Comparison of ENCODE assay signal across 21 cellular contexts in the genomic region with DNA sequence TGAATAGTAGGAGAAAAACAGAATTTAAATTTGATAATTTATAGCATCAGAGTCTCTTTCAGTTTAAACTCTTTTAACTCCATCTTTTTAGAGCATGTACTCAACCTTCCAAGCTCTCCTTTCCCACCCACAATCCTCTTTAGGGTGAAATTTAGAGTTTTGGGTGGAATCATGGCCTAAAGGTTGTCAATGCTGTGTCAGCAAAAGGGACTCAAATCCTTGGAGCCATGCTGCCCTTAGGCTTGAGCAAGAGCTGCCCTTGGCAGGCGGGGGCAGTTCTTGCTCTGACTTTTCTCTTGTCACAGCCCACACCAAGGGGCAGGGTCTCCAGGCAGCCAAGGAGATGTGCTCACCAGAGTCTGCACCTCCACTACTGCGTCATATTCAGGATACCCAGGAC.
DNase-seq lines count a peak whose midpoint lies in the region; ATAC-seq, FAIRE-seq and TF ChIP-seq lines count a peak whose summit lies in the region.
"Had no signal": no experiment of that assay in that cellular context is flagged by ENCODE, and none has a peak within 500 bp of the region (broad histone marks: within the 10 kb centered on the region; RNA-seq: fewer than 3 reads in every experiment).

No MANE protein-coding gene starts in this region.

- H3K9me3 ChIP-seq in A549 = peaks cover 8% of the 10 kb centered on the region; the same call in 2 of the 3 replicates
- peaks cover 63% of the 10 kb centered on the region for H3K9me3 ChIP-seq in BLaER1
- H3K9me3 ChIP-seq in IMR-90 (ENCODE audit: control insufficient read depth, insufficient read depth, low read length) = no peaks in the 10 kb centered on the region
- no peaks in the 10 kb centered on the region for H3K9me3 ChIP-seq in K562 (replicated peaks; ENCODE audit: control insufficient read depth, insufficient read depth, low read depth, low read length)
- H3K9me3 ChIP-seq: Caco-2 had no signal

- no peak overlapping the region for H2AK9ac ChIP-seq in IMR-90 (replicated peaks; ENCODE audit: low read depth, low read length, poor library complexity)

- in situ Hi-C loops in IMR-90 (cut with MboI; ENCODE audit: low sequenced_read_pairs) (no loop called here), K562 (cut with MboI) (no loop called here), brain microvascular endothelial cell (cut with HindIII; ENCODE audit: low pct_ligation_motif_present, low sequenced_read_pairs) (no loop called here)

- H2BK5ac ChIP-seq in IMR-90 (ENCODE audit: low read depth, low read length, poor library complexity, severe bottlenecking) = no peak overlapping the region

- CTCF ChIA-PET in A549 (lab: Yijun Ruan, JAX) = interaction anchor here (1.2 kb wide), 1 partner anchor 13 kb away, joined by 4 read pairs; no protein-coding TSS in a partner anchor
- CTCF ChIA-PET in IMR-90 (lab: Yijun Ruan, JAX) = no interaction called here
- CTCF ChIA-PET in K562 (lab: Yijun Ruan, JAX; ENCODE audit: low intra/inter-chr PET ratio) = no interaction called here

- no peak overlapping the region for H3K18ac ChIP-seq in IMR-90 (ENCODE audit: low read depth, low read length)

- TF ChIP-seq EP300 in A549 (IDR thresholded peaks at IDR 0.05) (no peak), K562 (IDR thresholded peaks at IDR 0.05; ENCODE audit: low read length) (no peak)

- H3K14ac ChIP-seq in IMR-90 (replicated peaks; ENCODE audit: low read depth, low read length) = no peak overlapping the region

- no peak overlapping the region for H3K23ac ChIP-seq in IMR-90 (ENCODE audit: low read depth, low read length)

- H2AK5ac ChIP-seq in IMR-90 (ENCODE audit: low read depth, low read length) = no peak overlapping the region

- H3K56ac ChIP-seq in IMR-90 (ENCODE audit: extremely low read depth, insufficient read depth, low read length) = no peak overlapping the region

- H3K79me2 ChIP-seq in K562 (ENCODE audit: control insufficient read depth, insufficient read depth, low read length) = no peaks in the 10 kb centered on the region

- H4K20me1 ChIP-seq in BLaER1 (no peaks in the 10 kb centered on the region), IMR-90 (ENCODE audit: insufficient read depth, low read length) (no peaks in the 10 kb centered on the region), K562 (replicated peaks; ENCODE audit: control insufficient read depth, insufficient read depth, low read length) (no peaks in the 10 kb centered on the region)

- DNase-seq in A549 (ENCODE audit: low read depth in 1 of 2, low spot score in 1 of 2) (no peak), IMR-90 (no peak), K562 (ENCODE audit: extremely low read depth in 1 of 4, low spot score in 3 of 4) (no peak), brain microvascular endothelial cell (no peak)
- DNase-seq: 8988T; AML-193; Caco-2; Calu3; CD4-positive, alpha-beta T cell; CD8-positive, alpha-beta T cell; DMS79 treated with DMSO at 0.1 percent for 48 hours; GF-D8 had no signal

- H3K79me1 ChIP-seq in IMR-90 (ENCODE audit: low read depth in 1 of 2, low read length in 2 of 2) = no peaks in the 10 kb centered on the region

- H4K8ac ChIP-seq in IMR-90 (ENCODE audit: low read depth in 2 of 2, low read length in 2 of 2) = no peak overlapping the region

- TF ChIP-seq POLR2A in A549 (IDR thresholded peaks at IDR 0.05; ENCODE audit: low read length) (no peak), IMR-90 (IDR thresholded peaks at IDR 0.05; ENCODE audit: low read depth, low read length) (no peak), K562 (conservative IDR thresholded peaks at IDR 0.05) (no peak)

- intact Hi-C loops in IMR-90 (cut with micrococcal nuclease) (no loop called here), K562 (cut with micrococcal nuclease) (no loop called here)

- ATAC-seq in A549 (no peak), IMR-90 (ENCODE audit: low read depth) (no peak), K562 (no peak), HG02970 (IDR thresholded peaks at IDR 0.05; ENCODE audit: low FRiP score, unreplicated experiment) (no peak), HG02885 (IDR thresholded peaks at IDR 0.05; ENCODE audit: poor library complexity, unreplicated experiment) (no peak)
- ATAC-seq: CD8-positive, alpha-beta T cell had no signal

- H3K4me3 ChIP-seq in A549 (no peak overlapping the region), BLaER1 (peak overlapping the region; percentile 40), IMR-90 (ENCODE audit: insufficient read depth, low read depth, low read length) (no peak overlapping the region), K562 (no peak overlapping the region), brain microvascular endothelial cell (ENCODE audit: low read depth, low read length) (no peak overlapping the region)

- dilution Hi-C loops in IMR-90 (cut with HindIII; ENCODE audit: low sequenced_read_pairs, unreplicated experiment) = no loop called here

- H3K4me2 ChIP-seq in A549 (no peak overlapping the region), BLaER1 (peak overlapping the region; percentile 87), IMR-90 (ENCODE audit: low read depth, low read length) (no peak overlapping the region), K562 (ENCODE audit: insufficient read depth, low read length) (no peak overlapping the region)

- H4K5ac ChIP-seq in IMR-90 (ENCODE audit: low read depth, low read length) = no peak overlapping the region

- no peak overlapping the region for H4K91ac ChIP-seq in IMR-90 (ENCODE audit: insufficient read depth, low read depth, low read length)

- H2AFZ ChIP-seq in IMR-90 (replicated peaks; ENCODE audit: low read length, poor library complexity) (no peak overlapping the region), K562 (ENCODE audit: low read depth, low read length) (no peak overlapping the region)

- H3K27me3 ChIP-seq in BLaER1 (no peaks in the 10 kb centered on the region), IMR-90 (ENCODE audit: control insufficient read depth, insufficient read depth, low read length) (peaks cover 7% of the 10 kb centered on the region), K562 (ENCODE audit: control insufficient read depth in 2 of 2, insufficient read depth in 2 of 2, low read length in 2 of 2) (peaks cover 3 to 11% of the 10 kb centered on the region in 2 experiments; a peak in 3 of 5 replicates), brain microvascular endothelial cell (replicated peaks) (no peaks in the 10 kb centered on the region)

- TF ChIP-seq CTCF in A549 (IDR thresholded peaks at IDR 0.05) (no peak), IMR-90 (conservative IDR thresholded peaks at IDR 0.05; ENCODE audit: low read depth, low read length) (no peak), K562 (IDR thresholded peaks at IDR 0.05 in 2 of 3, conservative IDR thresholded peaks at IDR 0.05 in 1 of 3; ENCODE audit: insufficient read depth in 2 of 3, low read depth in 1 of 3, low read length in 3 of 3) (no peak), brain microvascular endothelial cell (IDR thresholded peaks at IDR 0.05; ENCODE audit: low read depth, low read length, missing control alignments) (no peak)

- H3K9me1 ChIP-seq in IMR-90 (ENCODE audit: insufficient read depth, low read length) (no peaks in the 10 kb centered on the region), K562 (ENCODE audit: control insufficient read depth, insufficient read depth, low read length) (no peaks in the 10 kb centered on the region)

- H2BK120ac ChIP-seq in IMR-90 (ENCODE audit: low read depth, low read length) = no peak overlapping the region

- no peak overlapping the region for H2BK20ac ChIP-seq in IMR-90 (ENCODE audit: low read depth, low read length)

- H3K4me1 ChIP-seq in A549 (no peaks in the 10 kb centered on the region), BLaER1 (peaks cover 83% of the 10 kb centered on the region), IMR-90 (ENCODE audit: control insufficient read depth, insufficient read depth, low read length) (no peaks in the 10 kb centered on the region), K562 (replicated peaks in 1 of 2; ENCODE audit: control insufficient read depth in 2 of 2, insufficient read depth in 2 of 2, low read length in 2 of 2) (no peaks in the 10 kb centered on the region)
- H3K4me1 ChIP-seq: Caco-2 had no signal

- BruUV-seq in IMR-90 (replicated peaks; lab: Mats Ljungman, UMichigan) = no TSS peak
- no TSS peak for BruUV-seq in K562 (replicated peaks; lab: Mats Ljungman, UMichigan)

- H3K4ac ChIP-seq in IMR-90 (ENCODE audit: low read depth, low read length) = no peak overlapping the region

- no peak for TF ChIP-seq RAD21 in A549 (conservative IDR thresholded peaks at IDR 0.05 in 1 of 2, IDR thresholded peaks at IDR 0.05 in 1 of 2)
- TF ChIP-seq RAD21 in IMR-90 (IDR thresholded peaks at IDR 0.05; ENCODE audit: low read length) = no peak
- TF ChIP-seq RAD21 in K562 (CRISPR knock-in tag; conservative IDR thresholded peaks at IDR 0.05 in 1 of 2, IDR thresholded peaks at IDR 0.05 in 1 of 2) = no peak

- H2BK15ac ChIP-seq in IMR-90 (ENCODE audit: low read depth, low read length) = no peak overlapping the region

- FAIRE-seq in A549 (lab: Jason Lieb, UNC) (no peak), K562 (lab: Jason Lieb, UNC) (no peak)
- FAIRE-seq: A204.1, D721Med, G401.6, GM12891, GM19239 had no signal

- POLR2A ChIA-PET in A549 (lab: Yijun Ruan, JAX) = no interaction called here
- POLR2A ChIA-PET in IMR-90 (lab: Charles Lee; ENCODE audit: unreplicated experiment) = no interaction called here
- POLR2A ChIA-PET in K562 (lab: Yijun Ruan, JAX) = no interaction called here

- H3K36me3 ChIP-seq in BLaER1 = peaks cover 24% of the 10 kb centered on the region; the same call in 1 of the 2 replicates
- H3K36me3 ChIP-seq in IMR-90 (ENCODE audit: control insufficient read depth, insufficient read depth, low read length) = no peaks in the 10 kb centered on the region
- no peaks in the 10 kb centered on the region for H3K36me3 ChIP-seq in K562 (ENCODE audit: control insufficient read depth, insufficient read depth, low read length)
- H3K36me3 ChIP-seq in brain microvascular endothelial cell (replicated peaks) = no peaks in the 10 kb centered on the region

- no peak overlapping the region for H3K27ac ChIP-seq in A549
- H3K27ac ChIP-seq in BLaER1 = peak overlapping the region; percentile 99
- no peak overlapping the region for H3K27ac ChIP-seq in IMR-90 (ENCODE audit: insufficient read depth, low read length)
- no peak overlapping the region for H3K27ac ChIP-seq in K562 (ENCODE audit: extremely low read depth, low read depth, low read length)
- no peak overlapping the region for H3K27ac ChIP-seq in brain microvascular endothelial cell
- H3K27ac ChIP-seq: C4-2B had no signal

- WGBS in A549 (ENCODE audit: missing lambda C conversion rate) = 21% methylated on average over 2 of the region's 2 CpGs
- WGBS in IMR-90 (ENCODE audit: extremely low coverage in 2 of 2, insufficient read length in 1 of 2), 2 experiments = no CpG with 5 or more reads among the region's 2 CpGs
- 0% methylated on average over 2 of the region's 2 CpGs for WGBS in K562 (ENCODE audit: insufficient coverage, low coverage, missing lambda C conversion rate)

- 0 out of 2 replicates have a peak overlapping the region, but pooled peaks have one; percentile 17 for H3K9ac ChIP-seq in BLaER1
- no peak overlapping the region for H3K9ac ChIP-seq in IMR-90 (ENCODE audit: low read depth, low read length)
- H3K9ac ChIP-seq in K562 (ENCODE audit: insufficient read depth in 1 of 2, low read depth in 2 of 2, low read length in 2 of 2) = no peak overlapping the region

TF ChIP-seq in A549, 52 proteins besides CTCF, POLR2A, EP300 and RAD21 (continues in another document):
- TF ChIP-seq MAFK (IDR thresholded peaks at IDR 0.05; ENCODE audit: partially characterized antibody) = peak; percentile 67

TF ChIP-seq in K562, 482 proteins besides CTCF, POLR2A, EP300 and RAD21 (continues in another document):
- TF ChIP-seq HDAC2 (IDR thresholded peaks at IDR 0.05) = no peak

Comparison
In these comparisons a context has a peak if more than half of its experiments do, and no peak if none do; other contexts are left out.
1. Of the 35 proteins assayed by ChIP-seq in both K562 and A549: peak only in K562: none; only in A549: none; in both: MAFK; in neither: 34.